In the genomic region with DNA sequence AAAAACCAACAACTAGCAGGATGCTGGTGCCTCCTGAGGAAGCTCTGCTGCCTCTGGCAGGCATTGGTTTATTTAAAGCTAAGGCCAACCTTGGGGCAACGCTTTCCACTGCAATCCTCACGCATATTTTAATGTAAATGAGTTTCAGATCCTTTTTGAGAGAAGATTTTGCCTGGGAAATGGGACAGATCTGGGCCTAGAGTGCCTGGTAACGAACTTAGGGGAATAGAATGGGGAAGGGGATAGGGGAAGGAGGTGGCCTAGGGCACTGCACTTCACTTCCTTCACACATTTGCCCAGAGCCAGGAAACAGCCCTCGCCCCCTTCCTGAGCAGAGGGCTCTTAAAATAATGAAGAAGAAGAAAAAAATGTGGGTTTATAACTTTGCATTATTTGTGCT, we compare ENCODE assay signal across 19 cellular contexts.
DNase-seq lines count a peak whose midpoint lies in the region; ATAC-seq and TF ChIP-seq lines count a peak whose summit lies in the region.
"Had no signal": no experiment of that assay in that cellular context is flagged by ENCODE, and none has a peak within 500 bp of the region (broad histone marks: within the 10 kb centered on the region; RNA-seq: fewer than 3 reads in every experiment).

No MANE protein-coding gene starts in this region.

- H3K4me1 Mint-ChIP-seq in immature natural killer cell = peaks cover 11 to 16% of the 10 kb centered on the region in 2 donors
- peaks cover 8% of the 10 kb centered on the region for H3K4me1 Mint-ChIP-seq in activated CD4-positive, alpha-beta memory T cell treated with anti-CD3 and anti-CD28 coated beads, Interleukin-2, amount 10 ng/mL, durations not matched to agents 7 days and 5 days
- H3K4me1 Mint-ChIP-seq: nephron had no signal

- no peaks in the 10 kb centered on the region for H4K20me1 ChIP-seq in SU-DHL-6 (ENCODE audit: low read depth, low read length)

- peak overlapping the region in 3 of 6 donors; percentile 19 to 65 (median 58) for H3K27ac Mint-ChIP-seq in immature natural killer cell
- no peak overlapping the region for H3K27ac Mint-ChIP-seq in activated CD4-positive, alpha-beta memory T cell treated with anti-CD3 and anti-CD28 coated beads, Interleukin-2, amount 10 ng/mL, durations not matched to agents 7 days and 5 days
- H3K27ac Mint-ChIP-seq: nephron had no signal

- no peaks in the 10 kb centered on the region for H3K36me3 ChIP-seq in heart left ventricle
- no peaks in the 10 kb centered on the region for H3K36me3 ChIP-seq in SU-DHL-6 (ENCODE audit: low read length)
- H3K36me3 ChIP-seq in lower lobe of right lung = no peaks in the 10 kb centered on the region
- H3K36me3 ChIP-seq: tibial artery had no signal

- H3K4me3 ChIP-seq in heart left ventricle = no peak overlapping the region
- H3K4me3 ChIP-seq in SU-DHL-6 (ENCODE audit: insufficient read depth, low read length, poor library complexity, severe bottlenecking) = no peak overlapping the region
- no peak overlapping the region for H3K4me3 ChIP-seq in lower lobe of right lung
- H3K4me3 ChIP-seq: lung, tibial artery had no signal

- CTCF ChIA-PET in activated CD4-positive, alpha-beta memory T cell treated with anti-CD3 and anti-CD28 coated beads, Interleukin-2, amount 10 ng/mL, durations not matched to agents 7 days and 5 days (lab: Charles Lee) = interaction anchor here (0.9 kb wide), 1 partner anchor 260 kb away, joined by 3 read pairs; no protein-coding TSS in a partner anchor

- POLR2A ChIA-PET in activated CD4-positive, alpha-beta memory T cell treated with anti-CD3 and anti-CD28 coated beads, Interleukin-2, amount 10 ng/mL, durations not matched to agents 7 days and 5 days (lab: Charles Lee) = no interaction called here

- H3K9me3 ChIP-seq in heart left ventricle = no peaks in the 10 kb centered on the region
- no peaks in the 10 kb centered on the region for H3K9me3 ChIP-seq in SU-DHL-6 (ENCODE audit: insufficient read depth, low read length)
- H3K9me3 ChIP-seq in lower lobe of right lung = no peaks in the 10 kb centered on the region
- H3K9me3 ChIP-seq: tibial artery had no signal

- ATAC-seq in heart left ventricle (peak in 3 of 4 donors; percentile 45 to 74 (median 69)), lower lobe of right lung (no peak), HG03442 (IDR thresholded peaks at IDR 0.05; ENCODE audit: unreplicated experiment) (no peak), HG02623 (IDR thresholded peaks at IDR 0.05; ENCODE audit: unreplicated experiment) (no peak)

- no peaks in the 10 kb centered on the region; the same call in 1 of the 2 replicates for H3F3A ChIP-seq in SU-DHL-6 (ENCODE audit: insufficient read depth)

- H3K27ac ChIP-seq in heart left ventricle (peak overlapping the region in 1 of 12 donors; percentile 34), SU-DHL-6 (ENCODE audit: low read depth, low read length) (no peak overlapping the region; the same call in 1 of the 2 replicates), lower lobe of right lung (peak overlapping the region; percentile 20)

- peaks cover 0 to 25% (median 0%) of the 10 kb centered on the region in 12 donors for H3K4me1 ChIP-seq in heart left ventricle
- peaks cover 14% of the 10 kb centered on the region for H3K4me1 ChIP-seq in lower lobe of right lung

- intact Hi-C loops in heart left ventricle (cut with DNase I) = no loop called here
- intact Hi-C loops in cardiac septum (cut with DNase I) = no loop called here
- intact Hi-C loops in lower lobe of right lung (cut with DNase I) = no loop called here

- 63 to 81% (median 77%) methylated on average over 4 of the region's 4 CpGs for WGBS in heart left ventricle, 4 donors

- H3K27me3 ChIP-seq in heart left ventricle (no peaks in the 10 kb centered on the region), SU-DHL-6 (ENCODE audit: low read length) (no peaks in the 10 kb centered on the region), lower lobe of right lung (ENCODE audit: low read depth) (no peaks in the 10 kb centered on the region)
- H3K27me3 ChIP-seq: tibial artery had no signal

- H3K4me2 ChIP-seq in SU-DHL-6 (ENCODE audit: low read depth, low read length, poor library complexity, severe bottlenecking) = peak overlapping the region; percentile 35

- H3K27me3 Mint-ChIP-seq in immature natural killer cell (ENCODE audit: low read depth in 3 of 3) = peaks cover 0 to 1% (median 0%) of the 10 kb centered on the region in 3 donors
- H3K27me3 Mint-ChIP-seq in activated CD4-positive, alpha-beta memory T cell treated with anti-CD3 and anti-CD28 coated beads, Interleukin-2, amount 10 ng/mL, durations not matched to agents 7 days and 5 days = peaks cover 4% of the 10 kb centered on the region

- peak overlapping the region in 1 of 5 donors; percentile 3 for H3K4me3 Mint-ChIP-seq in immature natural killer cell
- H3K4me3 Mint-ChIP-seq in activated CD4-positive, alpha-beta memory T cell treated with anti-CD3 and anti-CD28 coated beads, Interleukin-2, amount 10 ng/mL, durations not matched to agents 7 days and 5 days = no peak overlapping the region
- H3K4me3 Mint-ChIP-seq: nephron had no signal

- no peak for TF ChIP-seq CTCF in heart left ventricle (IDR thresholded peaks at IDR 0.05)
- TF ChIP-seq CTCF in SU-DHL-6 (IDR thresholded peaks at IDR 0.05; ENCODE audit: insufficient read depth, low read length, poor library complexity, severe bottlenecking) = no peak
- TF ChIP-seq CTCF in lower lobe of right lung (IDR thresholded peaks at IDR 0.05) = no peak

- H3K79me2 ChIP-seq in SU-DHL-6 (ENCODE audit: insufficient read depth, low read length) = no peaks in the 10 kb centered on the region

- DNase-seq in heart left ventricle (no peak), cardiac septum (ENCODE audit: low spot score) (no peak), lower lobe of right lung (no peak), immature natural killer cell (no peak)
- DNase-seq in activated CD4-positive, alpha-beta memory T cell treated with anti-CD3 and anti-CD28 coated beads, Interleukin-2, amount 10 ng/mL, durations not matched to agents 7 days and 5 days = no peak
- DNase-seq: activated CD4-positive, alpha-beta T cell treated with anti-CD3 and anti-CD28 coated beads, Interleukin-2, amount 50 U/mL, for 1 hour; activated naive CD4-positive, alpha-beta T cell treated with anti-CD3 and anti-CD28 coated beads, Interleukin-2, amount 50 U/mL, for 16 hours; activated T-cell treated with anti-CD3 and anti-CD28 coated beads, Interleukin-2, amount 50 U/mL, for 1 hour; HCEC 1CT; NCI-H82; retina; stimulated activated CD4-positive, alpha-beta T cell treated with anti-CD3 and anti-CD28 coated beads, Interleukin-1b, Interleukin-23, amount 100 ng/mL, for 48 hours; T-helper 9 cell; tibial artery had no signal

- H3K9me3 Mint-ChIP-seq in immature natural killer cell = no peaks in the 10 kb centered on the region
- peaks cover 4% of the 10 kb centered on the region for H3K9me3 Mint-ChIP-seq in activated CD4-positive, alpha-beta memory T cell treated with anti-CD3 and anti-CD28 coated beads, Interleukin-2, amount 10 ng/mL, durations not matched to agents 7 days and 5 days

- H3K9ac ChIP-seq in SU-DHL-6 (ENCODE audit: low read length) = peak overlapping the region; percentile 21; the same call in 1 of the 2 replicates

- peak overlapping the region; percentile 89 for H2AFZ ChIP-seq in SU-DHL-6 (ENCODE audit: low read depth, low read length, severe bottlenecking)

- peaks cover 0 to 3% (median 0%) of the 10 kb centered on the region in 3 donors for H3K36me3 Mint-ChIP-seq in immature natural killer cell
- H3K36me3 Mint-ChIP-seq in activated CD4-positive, alpha-beta memory T cell treated with anti-CD3 and anti-CD28 coated beads, Interleukin-2, amount 10 ng/mL, durations not matched to agents 7 days and 5 days (ENCODE audit: low read depth) = peaks cover 6% of the 10 kb centered on the region

- H3K9me2 ChIP-seq in SU-DHL-6 (replicated peaks; ENCODE audit: insufficient read depth, low read length) = no peaks in the 10 kb centered on the region

- no peak for TF ChIP-seq POLR2A in heart left ventricle (IDR thresholded peaks at IDR 0.05)

Comparison
In these comparisons a context has a peak if more than half of its experiments do, and no peak if none do; other contexts are left out.
1. ATAC-seq: peak in heart left ventricle (3 of 4); none in lower lobe of right lung (0 of 2), HG03442 (single experiment) and HG02623 (single experiment).